ENCODE assay signal across 8 cellular contexts in genomic region chr20:46681032-46681854, GRCh38.
A peak's percentile ranks its signal among the peaks of the same experiment; 100 is the strongest.
DNase-seq lines count a peak whose midpoint lies in the region; ATAC-seq, FAIRE-seq and TF ChIP-seq lines count a peak whose summit lies in the region.

No MANE protein-coding gene starts in this region.

- peak; percentile 85 for TF ChIP-seq CTCF in GM12872 (IDR thresholded peaks at IDR 0.05; ENCODE audit: insufficient read depth, low read depth, low read length)

- FAIRE-seq in islet of Langerhans (lab: Jason Lieb, UNC), result peak; percentile 30

- ATAC-seq in GM21423 (IDR thresholded peaks at IDR 0.05; ENCODE audit: unreplicated experiment), result no peak
- ATAC-seq in HG03565 (IDR thresholded peaks at IDR 0.05; ENCODE audit: unreplicated experiment), result no peak

- peak; percentile 72 for DNase-seq in NCI-H146 (lab: John Stamatoyannopoulos, UW)
- DNase-seq in T-helper 9 cell, result peak; percentile 61
- DNase-seq in astrocyte of the hippocampus (ENCODE audit: low read depth, low spot score), result peak; percentile 76
- peak; percentile 59 for DNase-seq in stimulated activated CD4-positive, alpha-beta T cell treated with anti-CD3 and anti-CD28 coated beads, Interleukin-1b, Interleukin-23, amount 100 ng/mL, for 48 hours
